Comparison of ENCODE assay signal across 2 cellular contexts in genomic region chr15:72200395-72201237, GRCh38.
A peak's percentile ranks its signal among the peaks of the same experiment; 100 is the strongest.
TF ChIP-seq lines count a peak whose summit lies in the region.

No MANE protein-coding gene starts in this region.

TF ChIP-seq in IMR-90, 13 proteins besides CTCF, POLR2A, EP300 and RAD21:
- no peak for TF ChIP-seq BHLHE40 (IDR thresholded peaks at IDR 0.05; ENCODE audit: low read depth, low read length)
- TF ChIP-seq CEBPB (IDR thresholded peaks at IDR 0.05; ENCODE audit: low read depth, low read length): no peak
- TF ChIP-seq CHD1 (IDR thresholded peaks at IDR 0.05; ENCODE audit: low read depth, low read length): no peak

TF ChIP-seq in GM12878, 131 proteins besides CTCF, POLR2A, EP300 and RAD21:
- TF ChIP-seq TARDBP (IDR thresholded peaks at IDR 0.05; ENCODE audit: borderline replicate concordance): no peak
- no peak for TF ChIP-seq ZNF592 (IDR thresholded peaks at IDR 0.05)
- 0 out of 2 replicates have a peak, but pooled peaks have one; percentile 45 for TF ChIP-seq POLR2AphosphoS2 (IDR thresholded peaks at IDR 0.05; ENCODE audit: low read depth, low read length)
- TF ChIP-seq BHLHE40 (IDR thresholded peaks at IDR 0.05; ENCODE audit: borderline replicate concordance in 1 of 2, low read depth in 2 of 2, low read length in 1 of 2): peak in 1 of 2 experiments; percentile 68; a peak in 2 of 4 replicates
- peak; percentile 49 for TF ChIP-seq USF1 (IDR thresholded peaks at IDR 0.05; ENCODE audit: borderline replicate concordance, extremely low read length, insufficient read depth, low read depth, low read length)
- peak; percentile 49; the same call in 1 of the 2 replicates for TF ChIP-seq RAD51 (IDR thresholded peaks at IDR 0.05)
- no peak for TF ChIP-seq ZNF274 (IDR thresholded peaks at IDR 0.05; ENCODE audit: insufficient read depth, insufficient read length)
- no peak for TF ChIP-seq ATF7 (IDR thresholded peaks at IDR 0.05; ENCODE audit: low read depth)
- TF ChIP-seq RB1 (IDR thresholded peaks at IDR 0.05; ENCODE audit: borderline replicate concordance): no peak
